In genomic region chr5:42057254-42057690, GRCh38 we compare ENCODE assay signal across 7 cellular contexts.
A peak's percentile ranks its signal among the peaks of the same experiment; 100 is the strongest.
DNase-seq lines count a peak whose midpoint lies in the region; FAIRE-seq and TF ChIP-seq lines count a peak whose summit lies in the region.

No MANE protein-coding gene starts in this region.

- no peaks in the 10 kb centered on the region for H3K27me3 Mint-ChIP-seq in astrocyte (ENCODE audit: low read depth, unreplicated experiment)
- H3K27me3 Mint-ChIP-seq in immature natural killer cell (ENCODE audit: low read depth in 3 of 3), result peaks cover 0 to 4% (median 3%) of the 10 kb centered on the region in 3 donors

- no peaks in the 10 kb centered on the region; the same call in 1 of the 2 replicates for H3K27me3 ChIP-seq in HAP-1 (ENCODE audit: low read depth)
- no peaks in the 10 kb centered on the region for H3K27me3 ChIP-seq in astrocyte (ENCODE audit: insufficient read depth, low read length)

- H3K36me3 ChIP-seq in HAP-1 (replicated peaks) (no peaks in the 10 kb centered on the region), astrocyte (ENCODE audit: insufficient read depth, low read length) (no peaks in the 10 kb centered on the region)

- H3K27ac Mint-ChIP-seq in astrocyte (ENCODE audit: unreplicated experiment), result no peak overlapping the region
- no peak overlapping the region for H3K27ac Mint-ChIP-seq in immature natural killer cell

- in situ Hi-C loops in HAP-1 (cut with MboI; ENCODE audit: low sequenced_read_pairs), result no loop called here

- H3K4me1 Mint-ChIP-seq in astrocyte (ENCODE audit: low read depth, unreplicated experiment) (no peaks in the 10 kb centered on the region), immature natural killer cell (no peaks in the 10 kb centered on the region)

- H3K4me2 ChIP-seq in astrocyte (ENCODE audit: low read length), result no peak overlapping the region

- peak overlapping the region; percentile 21 for H2AFZ ChIP-seq in astrocyte (ENCODE audit: low read depth, low read length)

- H3K4me3 Mint-ChIP-seq in astrocyte (ENCODE audit: unreplicated experiment) (no peak overlapping the region), immature natural killer cell (no peak overlapping the region)

- H3K36me3 Mint-ChIP-seq in astrocyte (ENCODE audit: low read depth, unreplicated experiment) (no peaks in the 10 kb centered on the region), immature natural killer cell (no peaks in the 10 kb centered on the region)

- H3K4me3 ChIP-seq in HAP-1, result no peak overlapping the region
- no peak overlapping the region for H3K4me3 ChIP-seq in LNCaP clone FGC (ENCODE audit: low read depth, low read length)
- no peak overlapping the region for H3K4me3 ChIP-seq in astrocyte (ENCODE audit: insufficient read depth, low read depth, low read length)

- TF ChIP-seq CTCF in LNCaP clone FGC (IDR thresholded peaks at IDR 0.05; ENCODE audit: control insufficient read depth, extremely low read depth, insufficient read depth) (peak; percentile 88), astrocyte (IDR thresholded peaks at IDR 0.05; ENCODE audit: insufficient read depth, low read depth, low read length) (peak; percentile 68)

- H3K9ac ChIP-seq in astrocyte (ENCODE audit: low read length), result no peak overlapping the region

- no peaks in the 10 kb centered on the region for H3K9me3 ChIP-seq in HAP-1
- no peaks in the 10 kb centered on the region for H3K9me3 ChIP-seq in astrocyte (ENCODE audit: insufficient read depth, low read depth, low read length)

- H3K4me1 ChIP-seq in HAP-1, result no peaks in the 10 kb centered on the region
- no peaks in the 10 kb centered on the region for H3K4me1 ChIP-seq in astrocyte (ENCODE audit: insufficient read depth, low read length)

- H4K20me1 ChIP-seq in astrocyte (ENCODE audit: insufficient read depth, low read length), result no peaks in the 10 kb centered on the region

- FAIRE-seq in GM12891 (lab: Jason Lieb, UNC) (peak; percentile 79), astrocyte (lab: Jason Lieb, UNC) (no peak)

- H3K9me3 Mint-ChIP-seq in astrocyte (ENCODE audit: unreplicated experiment) (no peaks in the 10 kb centered on the region), immature natural killer cell (no peaks in the 10 kb centered on the region)

- no peak overlapping the region for H3K27ac ChIP-seq in astrocyte (ENCODE audit: low read depth, low read length)

- no peaks in the 10 kb centered on the region for H3K79me2 ChIP-seq in astrocyte (ENCODE audit: insufficient read depth, low read length)

- DNase-seq in GM12891 (ENCODE audit: insufficient read length, low spot score), result peak; percentile 18
- DNase-seq in HAP-1 (ENCODE audit: low spot score in 2 of 2), result peak; percentile 49 to 68
- DNase-seq in LNCaP clone FGC (ENCODE audit: low read depth), result peak; percentile 50
- DNase-seq in SW480 (ENCODE audit: low spot score), result peak; percentile 36
- no peak for DNase-seq in astrocyte (ENCODE audit: low read depth)
- DNase-seq in immature natural killer cell, result peak; percentile 17 to 46 (median 28)
- DNase-seq in stimulated activated CD4-positive, alpha-beta T cell treated with anti-CD3 and anti-CD28 coated beads, Interleukin-4, amount 100 ng/mL, for 48 hours (ENCODE audit: low read depth in 2 of 2), result peak; percentile 28 to 42

- no peak for TF ChIP-seq POLR2A in GM12891 (IDR thresholded peaks at IDR 0.05; ENCODE audit: low read depth, low read length)

TF ChIP-seq in GM12891, 5 proteins besides CTCF, POLR2A, EP300 and RAD21:
- TF ChIP-seq SPI1 (IDR thresholded peaks at IDR 0.05; ENCODE audit: low read depth, low read length) (no peak), POLR2AphosphoS5 (IDR thresholded peaks at IDR 0.05; ENCODE audit: low read depth, low read length) (no peak)
